Comparison of ENCODE assay signal across 2 cellular contexts in the genomic region with DNA sequence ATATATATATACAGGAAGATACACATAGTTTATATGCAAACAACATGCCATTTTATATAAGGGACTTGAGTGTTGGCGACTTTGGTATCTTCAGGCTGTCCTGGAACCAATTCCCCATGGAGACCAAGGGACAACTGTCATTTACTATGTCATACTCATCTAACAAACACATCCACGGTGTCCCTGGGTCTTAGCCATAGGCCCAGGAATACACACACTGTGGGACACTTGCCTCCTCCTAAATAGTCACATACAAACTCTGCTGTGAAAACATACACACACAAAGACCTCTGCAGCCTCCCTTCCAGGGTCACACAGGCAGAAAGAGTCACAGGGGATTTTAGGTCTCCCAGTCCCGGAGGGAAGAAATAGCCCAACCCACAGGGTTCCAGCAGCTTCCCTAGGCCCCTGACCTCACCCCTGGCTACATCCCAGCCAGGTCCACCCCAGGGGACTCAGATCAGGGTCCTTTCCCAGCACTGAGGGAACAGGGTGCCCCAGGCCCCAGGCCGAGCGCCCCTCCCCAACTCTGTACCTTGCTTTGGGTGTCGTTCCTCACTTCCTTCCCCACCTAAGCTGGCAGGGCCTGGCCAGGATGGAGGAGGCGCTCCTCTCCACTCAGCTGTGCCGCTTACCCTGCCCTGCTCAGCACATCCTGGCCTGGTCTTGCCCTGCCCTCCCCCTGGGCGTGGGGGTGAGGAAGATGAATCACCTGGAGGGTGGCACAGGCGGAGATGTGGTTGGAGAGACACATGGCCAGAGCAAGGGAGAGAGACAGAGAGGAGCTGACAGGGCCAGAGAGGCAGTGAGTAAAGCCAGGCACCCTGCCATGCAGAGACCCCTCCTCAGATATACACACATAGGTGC.
A peak's percentile ranks its signal among the peaks of the same experiment; 100 is the strongest.
TF ChIP-seq lines count a peak whose summit lies in the region.

No MANE protein-coding gene starts in this region.

TF ChIP-seq in HCT116, 20 proteins besides CTCF, POLR2A, EP300 and RAD21:
- TF ChIP-seq FOSL1 (IDR thresholded peaks at IDR 0.05; ENCODE audit: low read depth) (no peak), SP1 (IDR thresholded peaks at IDR 0.05; ENCODE audit: low read depth) (0 out of 2 replicates have a peak, but pooled peaks have one; percentile 10), JUND (IDR thresholded peaks at IDR 0.05) (0 out of 2 replicates have a peak, but pooled peaks have one; percentile 14)

TF ChIP-seq in HepG2, 621 proteins besides CTCF, POLR2A, EP300 and RAD21:
- TF ChIP-seq ZNF567 (CRISPR knock-in tag; IDR thresholded peaks at IDR 0.05; ENCODE audit: borderline replicate concordance): no peak
- TF ChIP-seq ZNF674 (CRISPR knock-in tag; IDR thresholded peaks at IDR 0.05; ENCODE audit: low read depth): no peak
- TF ChIP-seq IKZF1 (IDR thresholded peaks at IDR 0.05): no peak
- TF ChIP-seq ZNF24 (IDR thresholded peaks at IDR 0.05): no peak
- no peak for TF ChIP-seq FIP1L1 (IDR thresholded peaks at IDR 0.05; ENCODE audit: borderline replicate concordance, insufficient read depth, low read depth, low read length)
- no peak for TF ChIP-seq HIC2 (CRISPR knock-in tag; IDR thresholded peaks at IDR 0.05; ENCODE audit: low read depth)
- TF ChIP-seq TFAP4 (IDR thresholded peaks at IDR 0.05; ENCODE audit: borderline replicate concordance, low read depth): no peak
- TF ChIP-seq, protein P1, sequence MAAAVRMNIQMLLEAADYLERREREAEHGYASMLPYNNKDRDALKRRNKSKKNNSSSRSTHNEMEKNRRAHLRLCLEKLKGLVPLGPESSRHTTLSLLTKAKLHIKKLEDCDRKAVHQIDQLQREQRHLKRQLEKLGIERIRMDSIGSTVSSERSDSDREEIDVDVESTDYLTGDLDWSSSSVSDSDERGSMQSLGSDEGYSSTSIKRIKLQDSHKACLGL (CRISPR knock-in tag; IDR thresholded peaks at IDR 0.05): no peak
- no peak for TF ChIP-seq RFX1 (IDR thresholded peaks at IDR 0.05)
- no peak for TF ChIP-seq ZBTB46 (CRISPR knock-in tag; IDR thresholded peaks at IDR 0.05; ENCODE audit: borderline replicate concordance)
- no peak for TF ChIP-seq ZFP62 (CRISPR knock-in tag; IDR thresholded peaks at IDR 0.05)
- TF ChIP-seq CENPX (CRISPR knock-in tag; IDR thresholded peaks at IDR 0.05): no peak
- TF ChIP-seq MTA3 (CRISPR knock-in tag; IDR thresholded peaks at IDR 0.05): no peak
- TF ChIP-seq ZNF10 (CRISPR knock-in tag; IDR thresholded peaks at IDR 0.05; ENCODE audit: borderline replicate concordance, low read depth): no peak
